1 cellular context compared by ENCODE assay signal in the genomic region with DNA sequence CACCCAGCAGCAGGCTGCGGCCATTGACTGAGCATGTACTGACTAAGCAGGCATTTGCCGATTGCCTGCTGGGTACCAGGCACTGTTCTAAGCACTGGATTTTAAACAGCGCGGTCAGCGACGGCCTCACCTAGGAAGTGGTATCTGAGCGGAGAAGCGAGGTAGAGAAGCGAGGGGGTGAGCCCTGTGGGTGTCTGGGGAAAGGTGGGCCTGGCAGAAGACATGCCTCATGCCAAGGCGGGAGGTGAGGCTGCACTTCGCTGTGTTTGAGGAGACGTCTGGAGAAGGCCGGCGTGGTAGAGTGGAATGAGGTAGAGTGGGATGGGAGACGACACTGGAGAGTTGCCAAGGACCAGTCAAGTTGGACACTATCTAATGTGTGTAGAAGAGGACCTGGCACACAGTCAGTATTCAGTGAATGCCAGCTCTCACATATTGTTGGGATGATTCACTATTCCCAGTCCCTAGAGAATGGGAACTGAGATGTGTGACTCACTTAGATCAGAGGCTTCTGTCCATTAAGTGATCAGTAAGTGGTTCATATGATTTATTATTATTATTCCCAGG.
TF ChIP-seq lines count a peak whose summit lies in the region.

No MANE protein-coding gene starts in this region.

TF ChIP-seq in A549, 52 proteins besides CTCF, POLR2A, EP300 and RAD21 (continued from another document):
- TF ChIP-seq, protein P1, sequence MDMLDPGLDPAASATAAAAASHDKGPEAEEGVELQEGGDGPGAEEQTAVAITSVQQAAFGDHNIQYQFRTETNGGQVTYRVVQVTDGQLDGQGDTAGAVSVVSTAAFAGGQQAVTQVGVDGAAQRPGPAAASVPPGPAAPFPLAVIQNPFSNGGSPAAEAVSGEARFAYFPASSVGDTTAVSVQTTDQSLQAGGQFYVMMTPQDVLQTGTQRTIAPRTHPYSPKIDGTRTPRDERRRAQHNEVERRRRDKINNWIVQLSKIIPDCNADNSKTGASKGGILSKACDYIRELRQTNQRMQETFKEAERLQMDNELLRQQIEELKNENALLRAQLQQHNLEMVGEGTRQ (IDR thresholded peaks at IDR 0.05): no peak
- peak; percentile 92 for TF ChIP-seq FOSL2 (IDR thresholded peaks at IDR 0.05)
- peak; percentile 96 for TF ChIP-seq FOSL2 (CRISPR knock-in tag; IDR thresholded peaks at IDR 0.05)
- TF ChIP-seq JUN (IDR thresholded peaks at IDR 0.05): peak; percentile 42 to 57; a peak in 3 of 5 replicates
- TF ChIP-seq, protein P2, sequence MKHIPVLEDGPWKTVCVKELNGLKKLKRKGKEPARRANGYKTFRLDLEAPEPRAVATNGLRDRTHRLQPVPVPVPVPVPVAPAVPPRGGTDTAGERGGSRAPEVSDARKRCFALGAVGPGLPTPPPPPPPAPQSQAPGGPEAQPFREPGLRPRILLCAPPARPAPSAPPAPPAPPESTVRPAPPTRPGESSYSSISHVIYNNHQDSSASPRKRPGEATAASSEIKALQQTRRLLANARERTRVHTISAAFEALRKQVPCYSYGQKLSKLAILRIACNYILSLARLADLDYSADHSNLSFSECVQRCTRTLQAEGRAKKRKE (CRISPR knock-in tag; IDR thresholded peaks at IDR 0.05; ENCODE audit: low read depth): 0 out of 2 replicates have a peak, but pooled peaks have one; percentile 28
- TF ChIP-seq GATA3 (IDR thresholded peaks at IDR 0.05; ENCODE audit: borderline replicate concordance): peak; percentile 74; the same call in 1 of the 2 replicates
- TF ChIP-seq FOXS1 (CRISPR knock-in tag; IDR thresholded peaks at IDR 0.05): no peak
- TF ChIP-seq PHF8 (IDR thresholded peaks at IDR 0.05; ENCODE audit: borderline replicate concordance, low read depth): no peak
